Comparison of ENCODE assay signal across 1 cellular context in the genomic region with DNA sequence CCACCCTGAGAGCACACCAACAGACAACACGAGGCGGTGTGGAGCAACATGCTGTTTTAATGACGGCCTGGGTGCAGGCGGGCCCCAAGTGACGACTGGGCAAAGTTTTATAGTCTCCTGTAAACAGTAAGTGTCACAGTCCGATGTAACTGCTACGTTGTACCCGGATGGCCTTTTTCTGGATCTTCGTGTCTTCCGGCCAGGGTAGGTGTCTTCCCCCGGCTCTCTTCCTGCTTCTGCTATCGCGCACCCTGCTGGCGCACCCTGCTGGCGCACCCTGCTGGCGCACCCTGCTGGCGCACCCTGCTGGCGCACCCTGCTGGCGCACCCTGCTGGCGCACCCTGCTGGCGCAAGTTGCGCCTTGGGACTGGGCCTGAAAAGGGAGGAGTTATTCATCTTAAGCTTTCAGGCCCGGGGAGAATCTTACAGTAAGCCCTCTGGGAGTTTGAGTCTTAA.
TF ChIP-seq lines count a peak whose summit lies in the region.

No MANE protein-coding gene starts in this region.

TF ChIP-seq in K562, 482 proteins besides CTCF, POLR2A, EP300 and RAD21 (continued from another document):
- TF ChIP-seq, protein P1, sequence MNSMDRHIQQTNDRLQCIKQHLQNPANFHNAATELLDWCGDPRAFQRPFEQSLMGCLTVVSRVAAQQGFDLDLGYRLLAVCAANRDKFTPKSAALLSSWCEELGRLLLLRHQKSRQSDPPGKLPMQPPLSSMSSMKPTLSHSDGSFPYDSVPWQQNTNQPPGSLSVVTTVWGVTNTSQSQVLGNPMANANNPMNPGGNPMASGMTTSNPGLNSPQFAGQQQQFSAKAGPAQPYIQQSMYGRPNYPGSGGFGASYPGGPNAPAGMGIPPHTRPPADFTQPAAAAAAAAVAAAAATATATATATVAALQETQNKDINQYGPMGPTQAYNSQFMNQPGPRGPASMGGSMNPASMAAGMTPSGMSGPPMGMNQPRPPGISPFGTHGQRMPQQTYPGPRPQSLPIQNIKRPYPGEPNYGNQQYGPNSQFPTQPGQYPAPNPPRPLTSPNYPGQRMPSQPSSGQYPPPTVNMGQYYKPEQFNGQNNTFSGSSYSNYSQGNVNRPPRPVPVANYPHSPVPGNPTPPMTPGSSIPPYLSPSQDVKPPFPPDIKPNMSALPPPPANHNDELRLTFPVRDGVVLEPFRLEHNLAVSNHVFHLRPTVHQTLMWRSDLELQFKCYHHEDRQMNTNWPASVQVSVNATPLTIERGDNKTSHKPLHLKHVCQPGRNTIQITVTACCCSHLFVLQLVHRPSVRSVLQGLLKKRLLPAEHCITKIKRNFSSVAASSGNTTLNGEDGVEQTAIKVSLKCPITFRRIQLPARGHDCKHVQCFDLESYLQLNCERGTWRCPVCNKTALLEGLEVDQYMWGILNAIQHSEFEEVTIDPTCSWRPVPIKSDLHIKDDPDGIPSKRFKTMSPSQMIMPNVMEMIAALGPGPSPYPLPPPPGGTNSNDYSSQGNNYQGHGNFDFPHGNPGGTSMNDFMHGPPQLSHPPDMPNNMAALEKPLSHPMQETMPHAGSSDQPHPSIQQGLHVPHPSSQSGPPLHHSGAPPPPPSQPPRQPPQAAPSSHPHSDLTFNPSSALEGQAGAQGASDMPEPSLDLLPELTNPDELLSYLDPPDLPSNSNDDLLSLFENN (IDR thresholded peaks at IDR 0.05; ENCODE audit: low read depth in 2 of 2, low read length in 2 of 2) = no peak
- TF ChIP-seq, protein P2, sequence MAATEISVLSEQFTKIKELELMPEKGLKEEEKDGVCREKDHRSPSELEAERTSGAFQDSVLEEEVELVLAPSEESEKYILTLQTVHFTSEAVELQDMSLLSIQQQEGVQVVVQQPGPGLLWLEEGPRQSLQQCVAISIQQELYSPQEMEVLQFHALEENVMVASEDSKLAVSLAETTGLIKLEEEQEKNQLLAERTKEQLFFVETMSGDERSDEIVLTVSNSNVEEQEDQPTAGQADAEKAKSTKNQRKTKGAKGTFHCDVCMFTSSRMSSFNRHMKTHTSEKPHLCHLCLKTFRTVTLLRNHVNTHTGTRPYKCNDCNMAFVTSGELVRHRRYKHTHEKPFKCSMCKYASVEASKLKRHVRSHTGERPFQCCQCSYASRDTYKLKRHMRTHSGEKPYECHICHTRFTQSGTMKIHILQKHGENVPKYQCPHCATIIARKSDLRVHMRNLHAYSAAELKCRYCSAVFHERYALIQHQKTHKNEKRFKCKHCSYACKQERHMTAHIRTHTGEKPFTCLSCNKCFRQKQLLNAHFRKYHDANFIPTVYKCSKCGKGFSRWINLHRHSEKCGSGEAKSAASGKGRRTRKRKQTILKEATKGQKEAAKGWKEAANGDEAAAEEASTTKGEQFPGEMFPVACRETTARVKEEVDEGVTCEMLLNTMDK (IDR thresholded peaks at IDR 0.05; ENCODE audit: borderline replicate concordance, insufficient read depth, low read depth, low read length, poor library complexity, severe bottlenecking) = peak; percentile 77
- no peak for TF ChIP-seq ARID2 (IDR thresholded peaks at IDR 0.05)
- no peak for TF ChIP-seq RBM15 (IDR thresholded peaks at IDR 0.05; ENCODE audit: insufficient read depth, low read length)
- TF ChIP-seq GATAD2A (IDR thresholded peaks at IDR 0.05) = no peak
- TF ChIP-seq BCL6 (CRISPR knock-in tag; IDR thresholded peaks at IDR 0.05) = no peak
- peak; percentile 45; the same call in 1 of the 2 replicates for TF ChIP-seq RBFOX2 (IDR thresholded peaks at IDR 0.05; ENCODE audit: low read depth, low read length)
- TF ChIP-seq, protein P3, sequence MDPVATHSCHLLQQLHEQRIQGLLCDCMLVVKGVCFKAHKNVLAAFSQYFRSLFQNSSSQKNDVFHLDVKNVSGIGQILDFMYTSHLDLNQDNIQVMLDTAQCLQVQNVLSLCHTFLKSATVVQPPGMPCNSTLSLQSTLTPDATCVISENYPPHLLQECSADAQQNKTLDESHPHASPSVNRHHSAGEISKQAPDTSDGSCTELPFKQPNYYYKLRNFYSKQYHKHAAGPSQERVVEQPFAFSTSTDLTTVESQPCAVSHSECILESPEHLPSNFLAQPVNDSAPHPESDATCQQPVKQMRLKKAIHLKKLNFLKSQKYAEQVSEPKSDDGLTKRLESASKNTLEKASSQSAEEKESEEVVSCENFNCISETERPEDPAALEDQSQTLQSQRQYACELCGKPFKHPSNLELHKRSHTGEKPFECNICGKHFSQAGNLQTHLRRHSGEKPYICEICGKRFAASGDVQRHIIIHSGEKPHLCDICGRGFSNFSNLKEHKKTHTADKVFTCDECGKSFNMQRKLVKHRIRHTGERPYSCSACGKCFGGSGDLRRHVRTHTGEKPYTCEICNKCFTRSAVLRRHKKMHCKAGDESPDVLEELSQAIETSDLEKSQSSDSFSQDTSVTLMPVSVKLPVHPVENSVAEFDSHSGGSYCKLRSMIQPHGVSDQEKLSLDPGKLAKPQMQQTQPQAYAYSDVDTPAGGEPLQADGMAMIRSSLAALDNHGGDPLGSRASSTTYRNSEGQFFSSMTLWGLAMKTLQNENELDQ (CRISPR knock-in tag; IDR thresholded peaks at IDR 0.05; ENCODE audit: borderline replicate concordance) = no peak
- no peak for TF ChIP-seq TBP (optimal IDR thresholded peaks at IDR 0.05; ENCODE audit: low read depth, low read length)
- TF ChIP-seq RBBP5 (IDR thresholded peaks at IDR 0.05; ENCODE audit: borderline replicate concordance, insufficient read depth, low read length, poor library complexity, severe bottlenecking) = no peak
- TF ChIP-seq CHCHD3 (CRISPR knock-in tag; IDR thresholded peaks at IDR 0.05) = no peak
- TF ChIP-seq, protein P4, sequence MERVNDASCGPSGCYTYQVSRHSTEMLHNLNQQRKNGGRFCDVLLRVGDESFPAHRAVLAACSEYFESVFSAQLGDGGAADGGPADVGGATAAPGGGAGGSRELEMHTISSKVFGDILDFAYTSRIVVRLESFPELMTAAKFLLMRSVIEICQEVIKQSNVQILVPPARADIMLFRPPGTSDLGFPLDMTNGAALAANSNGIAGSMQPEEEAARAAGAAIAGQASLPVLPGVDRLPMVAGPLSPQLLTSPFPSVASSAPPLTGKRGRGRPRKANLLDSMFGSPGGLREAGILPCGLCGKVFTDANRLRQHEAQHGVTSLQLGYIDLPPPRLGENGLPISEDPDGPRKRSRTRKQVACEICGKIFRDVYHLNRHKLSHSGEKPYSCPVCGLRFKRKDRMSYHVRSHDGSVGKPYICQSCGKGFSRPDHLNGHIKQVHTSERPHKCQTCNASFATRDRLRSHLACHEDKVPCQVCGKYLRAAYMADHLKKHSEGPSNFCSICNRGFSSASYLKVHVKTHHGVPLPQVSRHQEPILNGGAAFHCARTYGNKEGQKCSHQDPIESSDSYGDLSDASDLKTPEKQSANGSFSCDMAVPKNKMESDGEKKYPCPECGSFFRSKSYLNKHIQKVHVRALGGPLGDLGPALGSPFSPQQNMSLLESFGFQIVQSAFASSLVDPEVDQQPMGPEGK (CRISPR knock-in tag; IDR thresholded peaks at IDR 0.05; ENCODE audit: borderline replicate concordance) = no peak
- TF ChIP-seq, protein P5, sequence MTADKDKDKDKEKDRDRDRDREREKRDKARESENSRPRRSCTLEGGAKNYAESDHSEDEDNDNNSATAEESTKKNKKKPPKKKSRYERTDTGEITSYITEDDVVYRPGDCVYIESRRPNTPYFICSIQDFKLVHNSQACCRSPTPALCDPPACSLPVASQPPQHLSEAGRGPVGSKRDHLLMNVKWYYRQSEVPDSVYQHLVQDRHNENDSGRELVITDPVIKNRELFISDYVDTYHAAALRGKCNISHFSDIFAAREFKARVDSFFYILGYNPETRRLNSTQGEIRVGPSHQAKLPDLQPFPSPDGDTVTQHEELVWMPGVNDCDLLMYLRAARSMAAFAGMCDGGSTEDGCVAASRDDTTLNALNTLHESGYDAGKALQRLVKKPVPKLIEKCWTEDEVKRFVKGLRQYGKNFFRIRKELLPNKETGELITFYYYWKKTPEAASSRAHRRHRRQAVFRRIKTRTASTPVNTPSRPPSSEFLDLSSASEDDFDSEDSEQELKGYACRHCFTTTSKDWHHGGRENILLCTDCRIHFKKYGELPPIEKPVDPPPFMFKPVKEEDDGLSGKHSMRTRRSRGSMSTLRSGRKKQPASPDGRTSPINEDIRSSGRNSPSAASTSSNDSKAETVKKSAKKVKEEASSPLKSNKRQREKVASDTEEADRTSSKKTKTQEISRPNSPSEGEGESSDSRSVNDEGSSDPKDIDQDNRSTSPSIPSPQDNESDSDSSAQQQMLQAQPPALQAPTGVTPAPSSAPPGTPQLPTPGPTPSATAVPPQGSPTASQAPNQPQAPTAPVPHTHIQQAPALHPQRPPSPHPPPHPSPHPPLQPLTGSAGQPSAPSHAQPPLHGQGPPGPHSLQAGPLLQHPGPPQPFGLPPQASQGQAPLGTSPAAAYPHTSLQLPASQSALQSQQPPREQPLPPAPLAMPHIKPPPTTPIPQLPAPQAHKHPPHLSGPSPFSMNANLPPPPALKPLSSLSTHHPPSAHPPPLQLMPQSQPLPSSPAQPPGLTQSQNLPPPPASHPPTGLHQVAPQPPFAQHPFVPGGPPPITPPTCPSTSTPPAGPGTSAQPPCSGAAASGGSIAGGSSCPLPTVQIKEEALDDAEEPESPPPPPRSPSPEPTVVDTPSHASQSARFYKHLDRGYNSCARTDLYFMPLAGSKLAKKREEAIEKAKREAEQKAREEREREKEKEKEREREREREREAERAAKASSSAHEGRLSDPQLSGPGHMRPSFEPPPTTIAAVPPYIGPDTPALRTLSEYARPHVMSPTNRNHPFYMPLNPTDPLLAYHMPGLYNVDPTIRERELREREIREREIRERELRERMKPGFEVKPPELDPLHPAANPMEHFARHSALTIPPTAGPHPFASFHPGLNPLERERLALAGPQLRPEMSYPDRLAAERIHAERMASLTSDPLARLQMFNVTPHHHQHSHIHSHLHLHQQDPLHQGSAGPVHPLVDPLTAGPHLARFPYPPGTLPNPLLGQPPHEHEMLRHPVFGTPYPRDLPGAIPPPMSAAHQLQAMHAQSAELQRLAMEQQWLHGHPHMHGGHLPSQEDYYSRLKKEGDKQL (CRISPR knock-in tag; IDR thresholded peaks at IDR 0.05; ENCODE audit: borderline replicate concordance) = no peak
- TF ChIP-seq PHB2 (IDR thresholded peaks at IDR 0.05; ENCODE audit: low read depth) = no peak
- TF ChIP-seq TEAD2 (tag; IDR thresholded peaks at IDR 0.05) = no peak
- TF ChIP-seq, protein P6, sequence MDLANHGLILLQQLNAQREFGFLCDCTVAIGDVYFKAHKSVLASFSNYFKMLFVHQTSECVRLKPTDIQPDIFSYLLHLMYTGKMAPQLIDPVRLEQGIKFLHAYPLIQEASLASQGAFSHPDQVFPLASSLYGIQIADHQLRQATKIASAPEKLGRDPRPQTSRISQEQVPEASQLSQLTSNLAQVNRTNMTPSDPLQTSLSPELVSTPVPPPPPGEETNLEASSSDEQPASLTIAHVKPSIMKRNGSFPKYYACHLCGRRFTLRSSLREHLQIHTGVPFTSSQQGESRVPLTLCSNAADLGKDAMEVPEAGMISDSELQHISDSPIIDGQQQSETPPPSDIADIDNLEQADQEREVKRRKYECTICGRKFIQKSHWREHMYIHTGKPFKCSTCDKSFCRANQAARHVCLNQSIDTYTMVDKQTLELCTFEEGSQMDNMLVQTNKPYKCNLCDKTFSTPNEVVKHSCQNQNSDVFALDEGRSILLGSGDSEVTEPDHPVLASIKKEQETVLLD (IDR thresholded peaks at IDR 0.05) = no peak
- no peak for TF ChIP-seq ZNF282 (CRISPR knock-in tag; IDR thresholded peaks at IDR 0.05)
- no peak for TF ChIP-seq CBX2 (IDR thresholded peaks at IDR 0.05; ENCODE audit: insufficient read depth, low read length, poor library complexity, severe bottlenecking)
- TF ChIP-seq PHF20 (IDR thresholded peaks at IDR 0.05; ENCODE audit: partially characterized antibody) = peak; percentile 74
- 0 out of 2 replicates have a peak, but pooled peaks have one; percentile 45 for TF ChIP-seq CBX1 (IDR thresholded peaks at IDR 0.05; ENCODE audit: low read depth)
- no peak for TF ChIP-seq ZEB2 (IDR thresholded peaks at IDR 0.05)
- TF ChIP-seq, protein P7, sequence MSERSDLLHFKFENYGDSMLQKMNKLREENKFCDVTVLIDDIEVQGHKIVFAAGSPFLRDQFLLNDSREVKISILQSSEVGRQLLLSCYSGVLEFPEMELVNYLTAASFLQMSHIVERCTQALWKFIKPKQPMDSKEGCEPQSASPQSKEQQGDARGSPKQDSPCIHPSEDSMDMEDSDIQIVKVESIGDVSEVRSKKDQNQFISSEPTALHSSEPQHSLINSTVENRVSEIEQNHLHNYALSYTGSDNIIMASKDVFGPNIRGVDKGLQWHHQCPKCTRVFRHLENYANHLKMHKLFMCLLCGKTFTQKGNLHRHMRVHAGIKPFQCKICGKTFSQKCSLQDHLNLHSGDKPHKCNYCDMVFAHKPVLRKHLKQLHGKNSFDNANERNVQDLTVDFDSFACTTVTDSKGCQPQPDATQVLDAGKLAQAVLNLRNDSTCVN (CRISPR knock-in tag; IDR thresholded peaks at IDR 0.05) = no peak
- TF ChIP-seq ZNF79 (CRISPR knock-in tag; IDR thresholded peaks at IDR 0.05; ENCODE audit: low read depth) = no peak
- TF ChIP-seq, protein P8, sequence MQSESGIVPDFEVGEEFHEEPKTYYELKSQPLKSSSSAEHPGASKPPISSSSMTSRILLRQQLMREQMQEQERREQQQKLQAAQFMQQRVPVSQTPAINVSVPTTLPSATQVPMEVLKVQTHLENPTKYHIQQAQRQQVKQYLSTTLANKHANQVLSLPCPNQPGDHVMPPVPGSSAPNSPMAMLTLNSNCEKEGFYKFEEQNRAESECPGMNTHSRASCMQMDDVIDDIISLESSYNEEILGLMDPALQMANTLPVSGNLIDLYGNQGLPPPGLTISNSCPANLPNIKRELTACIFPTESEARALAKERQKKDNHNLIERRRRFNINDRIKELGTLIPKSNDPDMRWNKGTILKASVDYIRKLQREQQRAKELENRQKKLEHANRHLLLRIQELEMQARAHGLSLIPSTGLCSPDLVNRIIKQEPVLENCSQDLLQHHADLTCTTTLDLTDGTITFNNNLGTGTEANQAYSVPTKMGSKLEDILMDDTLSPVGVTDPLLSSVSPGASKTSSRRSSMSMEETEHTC (IDR thresholded peaks at IDR 0.05) = no peak
- no peak for TF ChIP-seq XRCC3 (IDR thresholded peaks at IDR 0.05)
